Comparison of ENCODE assay signal across 1 cellular context in genomic region chr6:123352705-123353104, GRCh38.
TF ChIP-seq lines count a peak whose summit lies in the region.

No MANE protein-coding gene starts in this region.

TF ChIP-seq in HEK293, 187 proteins besides CTCF, POLR2A, EP300 and RAD21 (continued from another document):
- TF ChIP-seq ZIC2 (tag by site-specific recombination; IDR thresholded peaks at IDR 0.05) (no peak), ZNF48 (tag by site-specific recombination; IDR thresholded peaks at IDR 0.05) (no peak), ZBTB6 (tag by site-specific recombination; IDR thresholded peaks at IDR 0.05) (no peak), ZNF133 (tag by site-specific recombination; IDR thresholded peaks at IDR 0.05) (no peak), ZNF155 (tag by site-specific recombination; IDR thresholded peaks at IDR 0.05) (no peak)
